In the genomic region with DNA sequence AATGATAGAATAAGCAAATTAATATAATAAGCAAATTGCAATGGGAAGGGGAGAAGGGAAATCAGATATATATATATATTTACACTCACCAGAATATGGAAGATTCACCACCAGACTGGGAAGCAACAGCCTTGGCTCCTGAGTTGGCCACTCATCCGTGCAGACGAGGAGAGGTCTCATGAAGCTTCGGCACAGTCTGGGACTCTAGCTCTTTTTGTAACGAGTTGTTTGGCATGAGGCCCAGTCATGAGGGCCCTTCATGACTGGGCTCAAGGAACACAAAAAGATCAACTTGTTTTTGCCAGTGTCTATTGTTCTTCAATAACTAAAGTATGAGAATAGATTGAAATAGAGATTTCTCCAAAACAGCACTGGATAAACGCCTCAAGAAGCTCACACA, we compare ENCODE assay signal across 15 cellular contexts.
DNase-seq lines count a peak whose midpoint lies in the region.
"Had no signal": no experiment of that assay in that cellular context is flagged by ENCODE, and none has a peak within 500 bp of the region (broad histone marks: within the 10 kb centered on the region; RNA-seq: fewer than 3 reads in every experiment).

No MANE protein-coding gene starts in this region.

- peak; percentile 36 for DNase-seq in NCI-H1092 (lab: John Stamatoyannopoulos, UW)
- peak; percentile 37 for DNase-seq in NCI-H128 (lab: John Stamatoyannopoulos, UW; ENCODE audit: unreplicated experiment)
- DNase-seq in NCI-H774 (lab: John Stamatoyannopoulos, UW) = peak; percentile 1
- DNase-seq in putamen (ENCODE audit: low spot score) = peak; percentile 31
- DNase-seq in NCI-H82 treated with DMSO at 0.1 percent for 48 hours (lab: John Stamatoyannopoulos, UW; ENCODE audit: unreplicated experiment) = no peak
- DNase-seq in effector CD8-positive, alpha-beta T cell (lab: John Stamatoyannopoulos, UW) = no peak
- no peak for DNase-seq in activated CD8-positive, alpha-beta memory T cell treated with anti-CD3 and anti-CD28 coated beads for 24 hours
- DNase-seq: CD4-positive, CD25-positive, alpha-beta regulatory T cell; KG1; NCI-H1436; NCI-H2029 treated with DMSO at 0.1 percent for 48 hours; NCI-H2171 treated with DMSO at 0.1 percent for 48 hours; NCI-H748 treated with DMSO at 0.1 percent for 48 hours; SJCRH30; T-helper 1 cell had no signal

Comparison
In these comparisons a context has a peak if more than half of its experiments do, and no peak if none do; other contexts are left out.
1. DNase-seq: peak in NCI-H1092 (single experiment), NCI-H128 (single experiment), NCI-H774 (single experiment) and putamen (single experiment); none in NCI-H82 treated with DMSO at 0.1 percent for 48 hours (single experiment), effector CD8-positive, alpha-beta T cell (single experiment) and activated CD8-positive, alpha-beta memory T cell treated with anti-CD3 and anti-CD28 coated beads for 24 hours (single experiment).